Comparison of ENCODE assay signal across 16 cellular contexts in genomic region chr16:49958474-49958873, GRCh38.
"Had no signal": no experiment of that assay in that cellular context is flagged by ENCODE, and none has a peak within 500 bp of the region (broad histone marks: within the 10 kb centered on the region; RNA-seq: fewer than 3 reads in every experiment).

No MANE protein-coding gene starts in this region.

- ATAC-seq: activated CD8-positive, alpha-beta memory T cell treated with anti-CD3 and anti-CD28 coated beads, Interleukin-2, amount 10 ng/mL, durations not matched to agents 7 days and 5 days; activated naive CD8-positive, alpha-beta T cell treated with anti-CD3 and anti-CD28 coated beads, Interleukin-2, amount 50 U/mL, for 24 hours; T-helper 17 cell had no signal

- H3K4me3 Mint-ChIP-seq: activated B cell treated with CpG ODN at 0.5 μM for 24 hours; activated CD4-positive, alpha-beta T cell treated with anti-CD3 and anti-CD28 coated beads, Interleukin-2, amount 10 ng/mL, durations not matched to agents 24 days and 14 days; activated CD8-positive, alpha-beta memory T cell treated with anti-CD3 and anti-CD28 coated beads, Interleukin-2, amount 10 ng/mL, durations not matched to agents 7 days and 5 days; activated naive CD8-positive, alpha-beta T cell treated with anti-CD3 and anti-CD28 coated beads, Interleukin-2, amount 50 U/mL, for 24 hours; activated T-cell treated with anti-CD3 and anti-CD28 coated beads, Interleukin-2, amount 50 U/mL, for 24 hours; T-helper 17 cell had no signal

- H3K36me3 Mint-ChIP-seq: activated CD8-positive, alpha-beta memory T cell treated with anti-CD3 and anti-CD28 coated beads, Interleukin-2, amount 10 ng/mL, durations not matched to agents 7 days and 5 days; activated naive CD4-positive, alpha-beta T cell treated with anti-CD3 and anti-CD28 coated beads, Interleukin-2, amount 50 U/mL, for 72 hours had no signal

- H3K36me3 ChIP-seq: brain microvascular endothelial cell had no signal

- H3K4me2 ChIP-seq: KMS-11 had no signal

- H3K27ac ChIP-seq: brain microvascular endothelial cell, KMS-11 had no signal

- H3K27me3 ChIP-seq: brain microvascular endothelial cell had no signal

- H3K4me1 Mint-ChIP-seq: activated CD4-positive, alpha-beta T cell treated with anti-CD3 and anti-CD28 coated beads, Interleukin-2, amount 10 ng/mL, durations not matched to agents 24 days and 14 days; activated CD8-positive, alpha-beta memory T cell treated with anti-CD3 and anti-CD28 coated beads, Interleukin-2, amount 10 ng/mL, durations not matched to agents 7 days and 5 days; activated naive CD8-positive, alpha-beta T cell treated with anti-CD3 and anti-CD28 coated beads, Interleukin-2, amount 50 U/mL, for 24 hours; T-helper 17 cell had no signal

- H3K9me3 Mint-ChIP-seq: activated B cell treated with CpG ODN at 0.5 μM for 24 hours; activated CD4-positive, alpha-beta T cell treated with anti-CD3 and anti-CD28 coated beads, Interleukin-2, amount 10 ng/mL, durations not matched to agents 24 days and 14 days; activated naive CD4-positive, alpha-beta T cell treated with anti-CD3 and anti-CD28 coated beads, Interleukin-2, amount 50 U/mL, for 72 hours; activated naive CD8-positive, alpha-beta T cell treated with anti-CD3 and anti-CD28 coated beads, Interleukin-2, amount 50 U/mL, for 24 hours; activated T-cell treated with anti-CD3 and anti-CD28 coated beads, Interleukin-2, amount 50 U/mL, for 24 hours had no signal

- H3K9ac ChIP-seq: KMS-11 had no signal

- DNase-seq: activated B cell treated with CpG ODN at 0.5 μM for 24 hours; activated CD4-positive, alpha-beta T cell treated with anti-CD3 and anti-CD28 coated beads for 1 hour; activated effector memory CD4-positive, alpha-beta T cell treated with anti-CD3 and anti-CD28 coated beads, Interleukin-2, amount 50 U/mL, for 16 hours; activated naive CD4-positive, alpha-beta T cell treated with Interleukin-2 at 50 U/mL for 16 hours; NCI-H1436 treated with DMSO at 0.1 percent for 48 hours; NCI-H2081 treated with DMSO at 0.1 percent for 48 hours; SIG-M5; T-helper 17 cell; T-helper 9 cell had no signal
